10 cellular contexts compared by ENCODE assay signal in the genomic region with DNA sequence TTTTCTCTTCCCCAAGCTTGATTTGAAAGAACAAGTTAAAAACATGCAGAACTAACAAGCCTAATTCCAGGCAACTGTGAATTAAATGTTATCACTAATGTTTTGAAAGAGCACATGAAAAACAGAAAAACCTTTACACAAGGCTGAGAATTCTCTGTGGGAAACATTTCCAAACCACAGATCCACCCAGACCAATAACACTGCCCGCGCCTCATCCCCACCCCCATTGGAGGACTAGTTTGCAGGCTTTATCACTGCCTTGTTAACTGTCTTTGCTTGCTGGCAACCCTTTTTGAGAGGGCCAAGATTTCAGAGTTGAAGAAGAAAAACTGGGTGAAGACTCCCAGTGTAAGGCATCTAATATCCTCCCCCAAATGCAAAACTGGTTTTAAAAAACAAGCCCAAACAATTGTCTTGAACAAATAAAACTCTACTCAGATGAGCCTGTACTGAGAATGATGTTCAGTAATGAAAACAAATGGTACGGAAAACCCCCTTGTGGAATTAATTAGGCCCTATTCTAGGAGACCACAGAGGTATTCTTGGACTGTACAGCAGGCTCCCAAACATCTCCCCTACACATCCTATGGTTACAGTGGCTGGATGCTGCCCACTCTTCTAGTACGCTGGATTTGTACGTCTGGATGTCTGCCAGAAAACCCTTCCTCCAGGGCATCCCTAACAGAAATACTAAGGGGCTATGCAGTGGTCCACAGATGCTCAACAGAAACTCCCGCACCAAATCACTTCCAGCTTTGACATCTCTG. TPM values are rescaled to one million over a fixed set of nuclear protein-coding genes. Genes with fewer than 3 reads are reported as not detected.
DNase-seq lines count a peak whose midpoint lies in the region; ATAC-seq, FAIRE-seq and TF ChIP-seq lines count a peak whose summit lies in the region.
"Had no signal": no experiment of that assay in that cellular context is flagged by ENCODE, and none has a peak within 500 bp of the region (broad histone marks: within the 10 kb centered on the region; RNA-seq: fewer than 3 reads in every experiment).

No MANE protein-coding gene starts in this region.

- TF ChIP-seq EP300 in gastroesophageal sphincter (IDR thresholded peaks at IDR 0.05), result no peak

- peaks cover 57% of the 10 kb centered on the region for H3K79me2 ChIP-seq in OCI-LY7 (ENCODE audit: insufficient read depth, low read depth, low read length)

- H3K9me3 Mint-ChIP-seq in activated CD8-positive, alpha-beta T cell treated with anti-CD3 and anti-CD28 coated beads, Interleukin-2, amount 10 ng/mL, durations not matched to agents 7 days and 5 days (ENCODE audit: insufficient read depth), result no peaks in the 10 kb centered on the region

- no peak overlapping the region for H2AFZ ChIP-seq in OCI-LY7 (ENCODE audit: low read length)

- in situ Hi-C loops in GM13976 (cut with MboI; ENCODE audit: low sequenced_read_pairs, unreplicated experiment), result no loop called here

- H3K36me3 ChIP-seq in gastroesophageal sphincter (peaks cover 13 to 38% of the 10 kb centered on the region in 2 donors), OCI-LY7 (ENCODE audit: insufficient read depth, low read length) (peaks cover 88% of the 10 kb centered on the region)

- POLR2A ChIA-PET in activated CD8-positive, alpha-beta T cell treated with anti-CD3 and anti-CD28 coated beads, Interleukin-2, amount 10 ng/mL, durations not matched to agents 7 days and 5 days (lab: Charles Lee), result interaction anchor here (0.5 kb wide), 1 partner anchor 741 kb away, joined by 3 read pairs; no protein-coding TSS in a partner anchor
- POLR2A ChIA-PET in OCI-LY7 (lab: Charles Lee), result interaction anchor here (1.1 to 1.8 kb wide), 3 partner anchors 8 to 22 kb away, joined by 3 to 4 read pairs (median 3); no protein-coding TSS in a partner anchor

- H3K4me3 ChIP-seq in gastroesophageal sphincter (no peak overlapping the region), skin epidermis (no peak overlapping the region), OCI-LY7 (ENCODE audit: low read depth, low read length, poor library complexity, severe bottlenecking) (no peak overlapping the region)

- no TSS peak for BruUV-seq in OCI-LY7 (replicated peaks; lab: Mats Ljungman, UMichigan)

- H3K27ac ChIP-seq in gastroesophageal sphincter, result peak overlapping the region; percentile 35 to 78 (median 72)
- H3K27ac ChIP-seq in skin epidermis, result peak overlapping the region in 14 of 21 experiments; percentile 0 to 68 (median 38)
- H3K27ac ChIP-seq in OCI-LY7 (ENCODE audit: low read depth, low read length, poor library complexity, severe bottlenecking), result no peak overlapping the region

- H3K36me3 Mint-ChIP-seq in activated CD8-positive, alpha-beta T cell treated with anti-CD3 and anti-CD28 coated beads, Interleukin-2, amount 10 ng/mL, durations not matched to agents 7 days and 5 days (ENCODE audit: low read depth), result peaks cover 76% of the 10 kb centered on the region

- ATAC-seq in activated CD8-positive, alpha-beta T cell treated with anti-CD3 and anti-CD28 coated beads, Interleukin-2, amount 10 ng/mL, durations not matched to agents 7 days and 5 days, result no peak
- ATAC-seq in gastroesophageal sphincter (peak; percentile 32), HG02852 (IDR thresholded peaks at IDR 0.05; ENCODE audit: unreplicated experiment) (no peak)

- H3K27ac Mint-ChIP-seq in activated CD8-positive, alpha-beta T cell treated with anti-CD3 and anti-CD28 coated beads, Interleukin-2, amount 10 ng/mL, durations not matched to agents 7 days and 5 days, result peak overlapping the region; percentile 71

- peaks cover 29 to 93% (median 40%) of the 10 kb centered on the region in 3 donors for H3K4me1 ChIP-seq in gastroesophageal sphincter
- peaks cover 27% of the 10 kb centered on the region for H3K4me1 ChIP-seq in OCI-LY7 (ENCODE audit: insufficient read depth, low read length, poor library complexity, severe bottlenecking)

- peak overlapping the region; percentile 13 for H3K4me3 Mint-ChIP-seq in activated CD8-positive, alpha-beta T cell treated with anti-CD3 and anti-CD28 coated beads, Interleukin-2, amount 10 ng/mL, durations not matched to agents 7 days and 5 days

- H3K9me3 ChIP-seq in gastroesophageal sphincter (no peaks in the 10 kb centered on the region), OCI-LY7 (ENCODE audit: low read length) (no peaks in the 10 kb centered on the region)

- peaks cover 6% of the 10 kb centered on the region; the same call in 1 of the 2 replicates for H4K20me1 ChIP-seq in OCI-LY7 (ENCODE audit: insufficient read depth, low read length)

- CTCF ChIA-PET in activated CD8-positive, alpha-beta T cell treated with anti-CD3 and anti-CD28 coated beads, Interleukin-2, amount 10 ng/mL, durations not matched to agents 7 days and 5 days (lab: Charles Lee), result interaction anchor here (1.4 kb wide), 1 partner anchor 42 kb away, joined by 3 read pairs; no protein-coding TSS in a partner anchor
- CTCF ChIA-PET in OCI-LY7 (lab: Charles Lee; ENCODE audit: unreplicated experiment), result no interaction called here

- no peaks in the 10 kb centered on the region for H3K27me3 ChIP-seq in gastroesophageal sphincter

- no peak overlapping the region for H3K4me2 ChIP-seq in OCI-LY7 (ENCODE audit: low read length)

- H3K27me3 Mint-ChIP-seq in activated CD8-positive, alpha-beta T cell treated with anti-CD3 and anti-CD28 coated beads, Interleukin-2, amount 10 ng/mL, durations not matched to agents 7 days and 5 days (ENCODE audit: low read depth), result no peaks in the 10 kb centered on the region

- DNase-seq in GM19239 (ENCODE audit: insufficient read length, low spot score) (no peak), GM13976 (ENCODE audit: low spot score) (no peak), OCI-LY7 (ENCODE audit: low spot score) (no peak), NCI-H187 treated with DMSO at 0.1 percent for 48 hours (lab: John Stamatoyannopoulos, UW) (no peak)
- no peak for DNase-seq in activated CD8-positive, alpha-beta T cell treated with anti-CD3 and anti-CD28 coated beads, Interleukin-2, amount 10 ng/mL, durations not matched to agents 7 days and 5 days
- DNase-seq: SIG-M5 had no signal

- intact Hi-C loops in OCI-LY7 (cut with micrococcal nuclease; ENCODE audit: unreplicated experiment), result no loop called here

- no peaks in the 10 kb centered on the region for H3K9me2 ChIP-seq in OCI-LY7 (ENCODE audit: insufficient read depth, low read length)

- no peak for TF ChIP-seq POLR2A in gastroesophageal sphincter (IDR thresholded peaks at IDR 0.05)

- no peak for TF ChIP-seq CTCF in gastroesophageal sphincter (IDR thresholded peaks at IDR 0.05)
- no peak for TF ChIP-seq CTCF in GM13976 (IDR thresholded peaks at IDR 0.05; ENCODE audit: borderline replicate concordance, control extremely low read depth, extremely low read depth, insufficient read depth, missing control alignments)
- TF ChIP-seq CTCF in OCI-LY7 (conservative IDR thresholded peaks at IDR 0.05; ENCODE audit: low read length), result no peak

- peaks cover 66% of the 10 kb centered on the region for H3K4me1 Mint-ChIP-seq in activated CD8-positive, alpha-beta T cell treated with anti-CD3 and anti-CD28 coated beads, Interleukin-2, amount 10 ng/mL, durations not matched to agents 7 days and 5 days (ENCODE audit: low read depth)

- WGBS in gastroesophageal sphincter (ENCODE audit: low coverage in 1 of 2), 2 donors, result 46 to 51% methylated on average over 6 of the region's 6 CpGs

- peak; percentile 40 for FAIRE-seq in GM19239 (lab: Jason Lieb, UNC)
- FAIRE-seq: colon had no signal

RNA-seq across cellular contexts. Expression of a gene that starts 5.8 kb away (rescaled TPM):
- total RNA-seq in activated CD8-positive, alpha-beta T cell treated with anti-CD3 and anti-CD28 coated beads, Interleukin-2, amount 10 ng/mL, durations not matched to agents 7 days and 5 days, result 100 to 1,000 TPM; 132 to 134 TPM
- 10 to 100 TPM; 61.8 to 87.1 (median 80.9) TPM for total RNA-seq in gastroesophageal sphincter
- 49.1 and 58.3 TPM in 2 replicates for total RNA-seq in OCI-LY7 (2014; rRNA removed; shearing (Covaris generic))
- 91.2 and 94.1 TPM in 2 replicates for total RNA-seq in OCI-LY7 (2022)
